Comparison of ENCODE assay signal across 8 cellular contexts in genomic region chr7:139360210-139360947, GRCh38.
A peak's percentile ranks its signal among the peaks of the same experiment; 100 is the strongest.
DNase-seq lines count a peak whose midpoint lies in the region; ATAC-seq and TF ChIP-seq lines count a peak whose summit lies in the region.

No MANE protein-coding gene starts in this region.

- H4K20me1 ChIP-seq in OCI-LY1 (ENCODE audit: insufficient read depth, low read length): peaks cover 4% of the 10 kb centered on the region; the same call in 1 of the 2 replicates

- no peaks in the 10 kb centered on the region for H3K9me3 ChIP-seq in OCI-LY1 (ENCODE audit: low read length)

- H3K4me2 ChIP-seq in OCI-LY1 (ENCODE audit: low read length): peak overlapping the region; percentile 77

- peaks cover 14% of the 10 kb centered on the region; the same call in 1 of the 2 replicates for H3F3A ChIP-seq in OCI-LY1 (ENCODE audit: insufficient read depth, low read length)

- H3K27me3 ChIP-seq in OCI-LY1 (ENCODE audit: insufficient read depth, low read length): no peaks in the 10 kb centered on the region

- H3K27ac ChIP-seq in OCI-LY1 (ENCODE audit: low read depth, low read length, poor library complexity, severe bottlenecking): peak overlapping the region; percentile 93

- TF ChIP-seq CTCF in OCI-LY1 (IDR thresholded peaks at IDR 0.05; ENCODE audit: low read length): no peak

- H3K9me2 ChIP-seq in OCI-LY1 (ENCODE audit: low read depth, low read length): no peaks in the 10 kb centered on the region

- H3K4me3 ChIP-seq in OCI-LY1 (ENCODE audit: low read depth, low read length, poor library complexity, severe bottlenecking): peak overlapping the region; percentile 89

- H2AFZ ChIP-seq in OCI-LY1 (ENCODE audit: low read length): no peak overlapping the region

- peaks cover 32% of the 10 kb centered on the region for H3K4me1 ChIP-seq in OCI-LY1 (ENCODE audit: insufficient read depth, low read length, severe bottlenecking)

- H3K36me3 ChIP-seq in OCI-LY1 (ENCODE audit: insufficient read depth, low read length): peaks cover 31% of the 10 kb centered on the region

- peak; percentile 96 for DNase-seq in DMS 273 treated with DMSO at 0.1 percent for 48 hours (lab: John Stamatoyannopoulos, UW)
- DNase-seq in HuH-7.5 (ENCODE audit: low spot score): peak; percentile 88
- DNase-seq in activated T-cell treated with anti-CD3 and anti-CD28 coated beads for 24 hours (ENCODE audit: low read depth): peak; percentile 99
- DNase-seq in epidermal melanocyte (ENCODE audit: insufficient read length, low spot score): peak; percentile 81
- peak; percentile 89 for DNase-seq in middle frontal gyrus (ENCODE audit: extremely low spot score, low spot score)
- DNase-seq in stimulated activated CD8-positive, alpha-beta memory T cell treated with anti-CD3 and anti-CD28 coated beads, Interleukin-15, amount 100 ng/mL, for 48 hours (ENCODE audit: low read depth in 2 of 2): peak; percentile 97 to 98

- peak overlapping the region; percentile 96 for H3K9ac ChIP-seq in OCI-LY1 (ENCODE audit: low read length)

- peaks cover 50% of the 10 kb centered on the region for H3K79me2 ChIP-seq in OCI-LY1 (ENCODE audit: insufficient read depth, low read length)

- peak; percentile 61 for ATAC-seq in GM21526 (IDR thresholded peaks at IDR 0.05; ENCODE audit: low FRiP score, unreplicated experiment)

Comparison
In these comparisons a context has a peak if more than half of its experiments do, and no peak if none do; other contexts are left out.
1. Peak in every context shown above with its lines: DNase-seq, ATAC-seq, H3K4me3 ChIP-seq and H3K27ac ChIP-seq.